13 cellular contexts compared by ENCODE assay signal in genomic region chr1:23122796-23123195, GRCh38. TPM values are rescaled to one million over a fixed set of nuclear protein-coding genes. Genes with fewer than 3 reads are reported as not detected.
DNase-seq lines count a peak whose midpoint lies in the region; ATAC-seq and TF ChIP-seq lines count a peak whose summit lies in the region.
"Had no signal": no experiment of that assay in that cellular context is flagged by ENCODE, and none has a peak within 500 bp of the region (broad histone marks: within the 10 kb centered on the region; RNA-seq: fewer than 3 reads in every experiment).

No MANE protein-coding gene starts in this region.

- no peak overlapping the region for H3K4me3 Mint-ChIP-seq in T-helper 17 cell
- H3K4me3 Mint-ChIP-seq: activated naive CD4-positive, alpha-beta T cell treated with anti-CD3 and anti-CD28 coated beads, Interleukin-2, amount 10 ng/mL, durations not matched to agents 7 days and 5 days had no signal

- in situ Hi-C loops in brain microvascular endothelial cell (cut with HindIII; ENCODE audit: low pct_ligation_motif_present, low sequenced_read_pairs): no loop called here

- no peaks in the 10 kb centered on the region for H3K9me3 ChIP-seq in BLaER1 treated with 17β-estradiol and CSF1 and Interleukin-3, amounts not matched to agents 10 nM and 100 nM (replicated peaks in 1 of 11)
- H3K9me3 ChIP-seq in T-helper 17 cell (ENCODE audit: control insufficient read depth, low read length, poor library complexity, severe bottlenecking): no peaks in the 10 kb centered on the region
- no peaks in the 10 kb centered on the region for H3K9me3 ChIP-seq in fibroblast of lung (ENCODE audit: control insufficient read depth, insufficient read depth, low read depth, low read length)

- H3K4me2 ChIP-seq in BLaER1 treated with 17β-estradiol and CSF1 and Interleukin-3, amounts not matched to agents 10 nM and 100 nM: peak overlapping the region in 10 of 11 experiments; percentile 0 to 95 (median 52); a peak in 17 of 22 replicates
- H3K4me2 ChIP-seq in fibroblast of lung (ENCODE audit: extremely low read depth, insufficient read depth, low read length): peak overlapping the region; percentile 73

- TF ChIP-seq CTCF in fibroblast of lung (conservative IDR thresholded peaks at IDR 0.05 in 1 of 2, IDR thresholded peaks at IDR 0.05 in 1 of 2; ENCODE audit: low read depth in 1 of 2, low read length in 2 of 2): no peak
- no peak for TF ChIP-seq CTCF in retinal pigment epithelial cell (conservative IDR thresholded peaks at IDR 0.05; ENCODE audit: low read depth, low read length)
- no peak for TF ChIP-seq CTCF in brain microvascular endothelial cell (IDR thresholded peaks at IDR 0.05; ENCODE audit: low read depth, low read length, missing control alignments)

- peaks cover 48 to 100% (median 89%) of the 10 kb centered on the region in 10 experiments for H3K4me1 ChIP-seq in BLaER1 treated with 17β-estradiol and CSF1 and Interleukin-3, amounts not matched to agents 10 nM and 100 nM
- peaks cover 3% of the 10 kb centered on the region for H3K4me1 ChIP-seq in fibroblast of lung (ENCODE audit: control insufficient read depth, extremely low read depth, insufficient read depth, low read length)

- H3K79me2 ChIP-seq in fibroblast of lung (ENCODE audit: control insufficient read depth, insufficient read depth, low read length): peaks cover 35% of the 10 kb centered on the region

- H3K27me3 ChIP-seq in BLaER1 treated with 17β-estradiol and CSF1 and Interleukin-3, amounts not matched to agents 10 nM and 100 nM: no peaks in the 10 kb centered on the region
- H3K27me3 ChIP-seq in fibroblast of lung (ENCODE audit: control insufficient read depth, insufficient read depth, low read length) (no peaks in the 10 kb centered on the region), brain microvascular endothelial cell (replicated peaks) (no peaks in the 10 kb centered on the region)

- H3K36me3 Mint-ChIP-seq in T-helper 17 cell (ENCODE audit: low read depth): no peaks in the 10 kb centered on the region

- DNase-seq in T-helper 17 cell: no peak
- DNase-seq in fibroblast of lung (ENCODE audit: low read depth in 2 of 2): no peak
- no peak for DNase-seq in retinal pigment epithelial cell (ENCODE audit: low read depth)
- no peak for DNase-seq in D341Med (ENCODE audit: low spot score)
- DNase-seq in brain microvascular endothelial cell: no peak
- DNase-seq in dedifferentiated amniotic fluid mesenchymal stem cell (ENCODE audit: extremely low spot score): no peak
- DNase-seq in central memory CD4-positive, alpha-beta T cell: no peak
- DNase-seq: activated CD4-positive, CD25-positive, alpha-beta regulatory T cell treated with anti-CD3 and anti-CD28 coated beads, Interleukin-2, amount 50 U/mL, for 72 hours; activated CD8-positive, alpha-beta memory T cell treated with anti-CD3 and anti-CD28 coated beads, Interleukin-2, amount 50 U/mL, for 48 hours; activated naive CD4-positive, alpha-beta T cell treated with anti-CD3 and anti-CD28 coated beads, Interleukin-2, amount 10 ng/mL, durations not matched to agents 7 days and 5 days; NCI-H187; T-helper 2 cell had no signal

- peak overlapping the region; percentile 61 for H3K27ac Mint-ChIP-seq in T-helper 17 cell
- H3K27ac Mint-ChIP-seq: activated naive CD4-positive, alpha-beta T cell treated with anti-CD3 and anti-CD28 coated beads, Interleukin-2, amount 10 ng/mL, durations not matched to agents 7 days and 5 days had no signal

- no peak for ATAC-seq in T-helper 17 cell

- peaks cover 46 to 100% (median 100%) of the 10 kb centered on the region in 11 experiments; a peak in 21 of 22 replicates for H4K20me1 ChIP-seq in BLaER1 treated with 17β-estradiol and CSF1 and Interleukin-3, amounts not matched to agents 10 nM and 100 nM
- no peaks in the 10 kb centered on the region for H4K20me1 ChIP-seq in fibroblast of lung (ENCODE audit: control insufficient read depth, extremely low read depth, insufficient read depth, low read length)

- peak overlapping the region in 4 of 11 experiments; percentile 33 to 71 (median 36); a peak in 5 of 22 replicates for H3K27ac ChIP-seq in BLaER1 treated with 17β-estradiol and CSF1 and Interleukin-3, amounts not matched to agents 10 nM and 100 nM
- H3K27ac ChIP-seq in fibroblast of lung (ENCODE audit: insufficient read depth, low read length): no peak overlapping the region
- H3K27ac ChIP-seq in brain microvascular endothelial cell: no peak overlapping the region

- H3K4me3 ChIP-seq in BLaER1 treated with 17β-estradiol and CSF1 and Interleukin-3, amounts not matched to agents 10 nM and 100 nM: peak overlapping the region in 1 of 10 experiments; percentile 2; a peak in 2 of 20 replicates
- no peak overlapping the region for H3K4me3 ChIP-seq in fibroblast of lung (replicated peaks in 1 of 4; ENCODE audit: control extremely low read depth in 1 of 4, insufficient read depth in 1 of 4, low read depth in 3 of 4, low read length in 4 of 4)
- H3K4me3 ChIP-seq in retinal pigment epithelial cell (ENCODE audit: low read length): peak overlapping the region; percentile 25
- no peak overlapping the region for H3K4me3 ChIP-seq in brain microvascular endothelial cell (ENCODE audit: low read depth, low read length)

- no peak overlapping the region for H2AFZ ChIP-seq in fibroblast of lung (ENCODE audit: low read length)

- H3K27me3 Mint-ChIP-seq in T-helper 17 cell: no peaks in the 10 kb centered on the region
- H3K27me3 Mint-ChIP-seq: activated naive CD4-positive, alpha-beta T cell treated with anti-CD3 and anti-CD28 coated beads, Interleukin-2, amount 10 ng/mL, durations not matched to agents 7 days and 5 days had no signal

- H3K4me1 Mint-ChIP-seq in T-helper 17 cell: peaks cover 40% of the 10 kb centered on the region

- 0 out of 22 replicates have a peak overlapping the region, but pooled peaks of 1 of the 11 experiments have one; percentile 17 for H3K9ac ChIP-seq in BLaER1 treated with 17β-estradiol and CSF1 and Interleukin-3, amounts not matched to agents 10 nM and 100 nM
- H3K9ac ChIP-seq in fibroblast of lung (ENCODE audit: insufficient read depth, low read length): no peak overlapping the region

- H3K36me3 ChIP-seq in BLaER1 treated with 17β-estradiol and CSF1 and Interleukin-3, amounts not matched to agents 10 nM and 100 nM: peaks cover 0 to 44% (median 14%) of the 10 kb centered on the region in 11 experiments; a peak in 11 of 22 replicates
- H3K36me3 ChIP-seq in fibroblast of lung (ENCODE audit: control insufficient read depth, insufficient read depth, low read length) (no peaks in the 10 kb centered on the region), brain microvascular endothelial cell (replicated peaks) (no peaks in the 10 kb centered on the region)

RNA-seq across cellular contexts. Expression of gene LUZP1, which starts 45.9 kb away (rescaled TPM):
- total RNA-seq in T-helper 17 cell (10 to 100 TPM; 24.7 to 27.3 TPM), fibroblast of lung (15.7 and 18.8 TPM in 2 replicates)
- polyA plus RNA-seq in fibroblast of lung: 23.7 and 27.2 TPM in 2 replicates
- polyA plus RNA-seq in fibroblast of lung (2012): 17.7 and 23.6 TPM in 2 replicates
- polyA minus RNA-seq in fibroblast of lung (ENCODE audit: low replicate concordance): 34.6 and 36.6 TPM in 2 replicates
